In genomic region chr18:48878471-48878870, GRCh38 we compare ENCODE assay signal across 13 cellular contexts.
DNase-seq lines count a peak whose midpoint lies in the region; ATAC-seq, FAIRE-seq and TF ChIP-seq lines count a peak whose summit lies in the region.
"Had no signal": no experiment of that assay in that cellular context is flagged by ENCODE, and none has a peak within 500 bp of the region (broad histone marks: within the 10 kb centered on the region; RNA-seq: fewer than 3 reads in every experiment).

No MANE protein-coding gene starts in this region.

- no peak overlapping the region for H3K9ac ChIP-seq in keratinocyte (ENCODE audit: control insufficient read depth, extremely low read depth, insufficient read depth, low read length)

- H3K9me3 ChIP-seq in keratinocyte (ENCODE audit: control insufficient read depth, low read depth, low read length) = no peaks in the 10 kb centered on the region
- no peaks in the 10 kb centered on the region for H3K9me3 ChIP-seq in pancreas
- H3K9me3 ChIP-seq in naive thymus-derived CD4-positive, alpha-beta T cell (ENCODE audit: control insufficient read depth in 2 of 3, low read length in 3 of 3) = no peaks in the 10 kb centered on the region
- H3K9me3 ChIP-seq: tibial artery had no signal

- H3K9me3 Mint-ChIP-seq in Calu3 (ENCODE audit: low read depth, unreplicated experiment) (no peaks in the 10 kb centered on the region), HFFc6 (peaks cover 14% of the 10 kb centered on the region)
- H3K9me3 Mint-ChIP-seq in activated T-helper 17 cell treated with anti-CD3 and anti-CD28 coated beads, Interleukin-2, amount 50 U/mL, for 72 hours = no peaks in the 10 kb centered on the region
- peaks cover 0 to 5% (median 0%) of the 10 kb centered on the region in 11 donors for H3K9me3 Mint-ChIP-seq in naive thymus-derived CD4-positive, alpha-beta T cell

- H3K27me3 Mint-ChIP-seq in Calu3 (ENCODE audit: unreplicated experiment) = no peaks in the 10 kb centered on the region
- H3K27me3 Mint-ChIP-seq in activated T-helper 17 cell treated with anti-CD3 and anti-CD28 coated beads, Interleukin-2, amount 50 U/mL, for 72 hours = peaks cover 3% of the 10 kb centered on the region
- H3K27me3 Mint-ChIP-seq in HFFc6 (ENCODE audit: insufficient read depth) = no peaks in the 10 kb centered on the region; the same call in 1 of the 2 replicates
- no peaks in the 10 kb centered on the region for H3K27me3 Mint-ChIP-seq in naive thymus-derived CD4-positive, alpha-beta T cell

- peak overlapping the region; percentile 15 for H3K4me2 ChIP-seq in keratinocyte (ENCODE audit: control insufficient read depth, extremely low read depth, insufficient read depth, low read depth, low read length)

- H3K4me1 Mint-ChIP-seq in Calu3 (ENCODE audit: low read depth, unreplicated experiment) (peaks cover 29% of the 10 kb centered on the region), HFFc6 (ENCODE audit: low read depth) (peaks cover 17% of the 10 kb centered on the region)
- peaks cover under 1% of the 10 kb centered on the region for H3K4me1 Mint-ChIP-seq in activated T-helper 17 cell treated with anti-CD3 and anti-CD28 coated beads, Interleukin-2, amount 50 U/mL, for 72 hours
- H3K4me1 Mint-ChIP-seq in naive thymus-derived CD4-positive, alpha-beta T cell = peaks cover 3 to 18% (median 8%) of the 10 kb centered on the region in 7 donors

- H3K27ac ChIP-seq in keratinocyte (ENCODE audit: control insufficient read depth, insufficient read depth, low read length) (no peak overlapping the region), pancreas (peak overlapping the region in 1 of 4 donors; percentile 41)
- no peak overlapping the region for H3K27ac ChIP-seq in naive thymus-derived CD4-positive, alpha-beta T cell (ENCODE audit: low read depth, low read length)
- H3K27ac ChIP-seq: tibial artery had no signal

- intact Hi-C loops in Calu3 (cut with micrococcal nuclease; ENCODE audit: unreplicated experiment) (no loop called here), pancreas (cut with DNase I) (no loop called here)
- intact Hi-C loops in naive thymus-derived CD4-positive, alpha-beta T cell (cut with micrococcal nuclease) = no loop called here

- POLR2A ChIA-PET in naive thymus-derived CD4-positive, alpha-beta T cell (lab: Charles Lee) = no interaction called here

- no peak for FAIRE-seq in keratinocyte (lab: Jason Lieb, UNC)
- no peak for FAIRE-seq in pancreas (lab: Jason Lieb, UNC)

- peak overlapping the region; percentile 80 for H3K27ac Mint-ChIP-seq in Calu3 (ENCODE audit: unreplicated experiment)
- peak overlapping the region; percentile 38 for H3K27ac Mint-ChIP-seq in activated T-helper 17 cell treated with anti-CD3 and anti-CD28 coated beads, Interleukin-2, amount 50 U/mL, for 72 hours
- no peak overlapping the region for H3K27ac Mint-ChIP-seq in HFFc6
- H3K27ac Mint-ChIP-seq in naive thymus-derived CD4-positive, alpha-beta T cell = peak overlapping the region in 2 of 9 donors; percentile 51 to 71

- CTCF ChIA-PET in Calu3 (lab: Charles Lee) = no interaction called here
- CTCF ChIA-PET in naive thymus-derived CD4-positive, alpha-beta T cell (lab: Charles Lee) = no interaction called here

- BruUV-seq in Calu3 (replicated peaks; lab: Mats Ljungman, UMichigan) = no TSS peak

- H3K36me3 Mint-ChIP-seq in Calu3 (ENCODE audit: insufficient read depth, unreplicated experiment) = peaks cover 6% of the 10 kb centered on the region
- H3K36me3 Mint-ChIP-seq in activated T-helper 17 cell treated with anti-CD3 and anti-CD28 coated beads, Interleukin-2, amount 50 U/mL, for 72 hours (ENCODE audit: low read depth) = no peaks in the 10 kb centered on the region
- peaks cover 10% of the 10 kb centered on the region; the same call in 1 of the 2 replicates for H3K36me3 Mint-ChIP-seq in HFFc6 (ENCODE audit: low read depth)
- H3K36me3 Mint-ChIP-seq in naive thymus-derived CD4-positive, alpha-beta T cell = peaks cover 0 to 6% (median 0%) of the 10 kb centered on the region in 5 donors

- dilution Hi-C loops in keratinocyte (cut with MboI; ENCODE audit: extremely low pct_ligation_motif_present, low sequenced_read_pairs) = no loop called here

- H3K4me1 ChIP-seq in keratinocyte (ENCODE audit: control insufficient read depth, extremely low read depth, insufficient read depth, low read length) (peaks cover 3% of the 10 kb centered on the region), pancreas (no peaks in the 10 kb centered on the region)
- no peaks in the 10 kb centered on the region for H3K4me1 ChIP-seq in naive thymus-derived CD4-positive, alpha-beta T cell (ENCODE audit: control insufficient read depth in 2 of 2, insufficient read depth in 2 of 2, low read length in 2 of 2)

- WGBS in pancreas, 2 donors = 44% methylated on average over 12 of the region's 12 CpGs

- H3K4me3 ChIP-seq in keratinocyte (ENCODE audit: control insufficient read depth in 2 of 3, extremely low read depth in 1 of 3, insufficient read depth in 2 of 3, low read depth in 1 of 3, low read length in 3 of 3) (no peak overlapping the region), pancreas (no peak overlapping the region)
- no peak overlapping the region for H3K4me3 ChIP-seq in naive thymus-derived CD4-positive, alpha-beta T cell (ENCODE audit: low read length)
- H3K4me3 ChIP-seq: tibial artery had no signal

- no peak for DNase-seq in Calu3
- no peak for DNase-seq in keratinocyte (ENCODE audit: low read depth, low spot score)
- DNase-seq in pancreas = peak in 1 of 6 donors; percentile 54
- no peak for DNase-seq in HPDE6-E6E7 (ENCODE audit: extremely low spot score)
- DNase-seq in NOMO-1 (lab: John Stamatoyannopoulos, UW; ENCODE audit: unreplicated experiment in 2 of 2) = no peak
- DNase-seq in HFFc6 = no peak
- no peak for DNase-seq in naive thymus-derived CD4-positive, alpha-beta T cell
- DNase-seq: activated gamma-delta T cell; NCI-H187; NCI-H524; stimulated activated CD4-positive, alpha-beta T cell treated with anti-CD3 and anti-CD28 coated beads, Interleukin-2, amount 100 ng/mL, for 48 hours had no signal

- no peak for TF ChIP-seq CTCF in Calu3 (IDR thresholded peaks at IDR 0.05; ENCODE audit: unreplicated experiment)
- no peak for TF ChIP-seq CTCF in keratinocyte (optimal IDR thresholded peaks at IDR 0.05 in 1 of 3, IDR thresholded peaks at IDR 0.05 in 1 of 3, conservative IDR thresholded peaks at IDR 0.05 in 1 of 3; ENCODE audit: extremely low read depth in 1 of 3, insufficient read depth in 2 of 3, low read length in 3 of 3)
- no peak for TF ChIP-seq CTCF in pancreas (IDR thresholded peaks at IDR 0.05)
- no peak for TF ChIP-seq CTCF in HFFc6 (IDR thresholded peaks at IDR 0.05)

- no peak for ATAC-seq in activated T-helper 17 cell treated with anti-CD3 and anti-CD28 coated beads, Interleukin-2, amount 50 U/mL, for 72 hours (replicated peaks)
- ATAC-seq in pancreas = peak in 3 of 4 donors; percentile 35 to 57 (median 43)
- ATAC-seq in naive thymus-derived CD4-positive, alpha-beta T cell = no peak

- H3K27me3 ChIP-seq in keratinocyte (ENCODE audit: control insufficient read depth, extremely low read depth, insufficient read depth, low read length) (no peaks in the 10 kb centered on the region), pancreas (no peaks in the 10 kb centered on the region)
- no peaks in the 10 kb centered on the region for H3K27me3 ChIP-seq in naive thymus-derived CD4-positive, alpha-beta T cell (ENCODE audit: control insufficient read depth in 2 of 2, insufficient read depth in 2 of 2, low read length in 2 of 2)
- H3K27me3 ChIP-seq: tibial artery had no signal

- H4K20me1 ChIP-seq in keratinocyte (ENCODE audit: control insufficient read depth, extremely low read depth, insufficient read depth, low read length) = no peaks in the 10 kb centered on the region

- no peak overlapping the region for H2AFZ ChIP-seq in keratinocyte (ENCODE audit: control insufficient read depth, low read length)

- H3K9me1 ChIP-seq in keratinocyte (ENCODE audit: control insufficient read depth, extremely low read depth, insufficient read depth, low read length) = no peaks in the 10 kb centered on the region

- H3K79me2 ChIP-seq in keratinocyte (ENCODE audit: control insufficient read depth, insufficient read depth, low read length) = no peaks in the 10 kb centered on the region

- peak overlapping the region; percentile 72 for H3K4me3 Mint-ChIP-seq in Calu3 (ENCODE audit: low read depth, unreplicated experiment)
- H3K4me3 Mint-ChIP-seq in activated T-helper 17 cell treated with anti-CD3 and anti-CD28 coated beads, Interleukin-2, amount 50 U/mL, for 72 hours = no peak overlapping the region
- H3K4me3 Mint-ChIP-seq in HFFc6 = no peak overlapping the region
- no peak overlapping the region for H3K4me3 Mint-ChIP-seq in naive thymus-derived CD4-positive, alpha-beta T cell

- no peaks in the 10 kb centered on the region for H3K36me3 ChIP-seq in keratinocyte (ENCODE audit: control insufficient read depth in 2 of 2, extremely low read depth in 1 of 2, insufficient read depth in 2 of 2, low read length in 2 of 2)
- H3K36me3 ChIP-seq in pancreas = no peaks in the 10 kb centered on the region
- no peaks in the 10 kb centered on the region for H3K36me3 ChIP-seq in naive thymus-derived CD4-positive, alpha-beta T cell (ENCODE audit: control insufficient read depth in 2 of 3, insufficient read depth in 3 of 3, low read length in 3 of 3)
- H3K36me3 ChIP-seq: tibial artery had no signal

Comparison
In these comparisons a context has a peak if more than half of its experiments do, and no peak if none do; other contexts are left out.
1. ATAC-seq: peak in pancreas (3 of 4); none in activated T-helper 17 cell treated with anti-CD3 and anti-CD28 coated beads, Interleukin-2, amount 50 U/mL, for 72 hours (single experiment) and naive thymus-derived CD4-positive, alpha-beta T cell (single experiment).